Comparison of ENCODE assay signal across 8 cellular contexts in genomic region chr17:64780096-64781012, GRCh38.
DNase-seq lines count a peak whose midpoint lies in the region; ATAC-seq lines count a peak whose summit lies in the region.

No MANE protein-coding gene starts in this region.

- peaks cover 12 to 35% (median 30%) of the 10 kb centered on the region in 3 donors for H3K4me1 Mint-ChIP-seq in T-cell

- no peaks in the 10 kb centered on the region for H3K9me3 Mint-ChIP-seq in T-cell

- peak; percentile 65 to 84 (median 69) for ATAC-seq in T-cell (replicated peaks in 1 of 4)

- H3K36me3 Mint-ChIP-seq in T-cell = peaks cover 4% of the 10 kb centered on the region

- peaks cover 0 to 1% of the 10 kb centered on the region in 2 donors for H3K27me3 Mint-ChIP-seq in T-cell

- peak overlapping the region; percentile 67 to 77 (median 70) for H3K4me3 Mint-ChIP-seq in T-cell

- CTCF ChIA-PET in T-cell (lab: Charles Lee) = no interaction called here

- POLR2A ChIA-PET in T-cell (lab: Charles Lee) = no interaction called here

- H3K27ac Mint-ChIP-seq in T-cell = peak overlapping the region in 1 of 2 donors; percentile 36

- peak; percentile 57 for DNase-seq in NCI-H1436 (lab: John Stamatoyannopoulos, UW)
- no peak for DNase-seq in NCI-H1436 treated with DMSO at 0.1 percent for 48 hours (lab: John Stamatoyannopoulos, UW)
- peak in 33 of 34 experiments; percentile 47 to 79 (median 70) for DNase-seq in T-cell
- DNase-seq in astrocyte of the hippocampus (ENCODE audit: low read depth, low spot score) = peak; percentile 40
- peak; percentile 90 for DNase-seq in iPS-NIHi7 (ENCODE audit: extremely low spot score)
- DNase-seq in stimulated activated CD4-positive, alpha-beta T cell treated with anti-CD3 and anti-CD28 coated beads, Interleukin-2, amount 100 ng/mL, for 48 hours = peak; percentile 64 to 69
- DNase-seq in globus pallidus (ENCODE audit: low spot score) = no peak
- no peak for DNase-seq in NCI-H1694 (lab: John Stamatoyannopoulos, UW)

Comparison
In these comparisons a context has a peak if more than half of its experiments do, and no peak if none do; other contexts are left out.
1. DNase-seq: peak in NCI-H1436 (single experiment), T-cell (33 of 34), astrocyte of the hippocampus (single experiment), iPS-NIHi7 (single experiment) and stimulated activated CD4-positive, alpha-beta T cell treated with anti-CD3 and anti-CD28 coated beads, Interleukin-2, amount 100 ng/mL, for 48 hours (2 of 2); none in NCI-H1436 treated with DMSO at 0.1 percent for 48 hours (single experiment), globus pallidus (single experiment) and NCI-H1694 (single experiment).